ENCODE assay signal across 30 cellular contexts in genomic region chr1:211897011-211897410, GRCh38.
DNase-seq lines count a peak whose midpoint lies in the region; ATAC-seq, FAIRE-seq and TF ChIP-seq lines count a peak whose summit lies in the region.
"Had no signal": no experiment of that assay in that cellular context is flagged by ENCODE, and none has a peak within 500 bp of the region (broad histone marks: within the 10 kb centered on the region; RNA-seq: fewer than 3 reads in every experiment).

No MANE protein-coding gene starts in this region.

- H3K27me3 Mint-ChIP-seq in MCF 10A (ENCODE audit: insufficient read depth, unreplicated experiment): no peaks in the 10 kb centered on the region
- H3K27me3 Mint-ChIP-seq: stimulated activated naive CD8-positive, alpha-beta T cell treated with anti-CD3 and anti-CD28 coated beads, Interleukin-15, amount 100 ng/mL, for 72 hours had no signal

- H3K9ac ChIP-seq in PC-3 (ENCODE audit: low read length): peak overlapping the region; percentile 6; the same call in 1 of the 2 replicates
- H3K9ac ChIP-seq in HepG2 (ENCODE audit: insufficient read depth, low read depth, low read length): no peak overlapping the region

- in situ Hi-C loops in HepG2 (cut with HindIII; ENCODE audit: extremely low pct_ligation_motif_present, low pct_unique_long_range_greater_than_20kb): no loop called here

- H3K9me3 Mint-ChIP-seq in MCF 10A (ENCODE audit: unreplicated experiment): no peaks in the 10 kb centered on the region
- H3K9me3 Mint-ChIP-seq: activated CD4-positive, alpha-beta T cell treated with anti-CD3 and anti-CD28 coated beads, Interleukin-2, amount 10 ng/mL, durations not matched to agents 24 days and 14 days; CD8-positive, alpha-beta T cell; stimulated activated naive CD8-positive, alpha-beta T cell treated with anti-CD3 and anti-CD28 coated beads, Interleukin-15, amount 100 ng/mL, for 72 hours had no signal

- FAIRE-seq in HepG2 (lab: Jason Lieb, UNC): peak; percentile 66
- FAIRE-seq: astrocyte, GM19239 had no signal

- peak overlapping the region; percentile 12; the same call in 1 of the 2 replicates for H3K4me3 ChIP-seq in PC-3 (ENCODE audit: low read length)
- H3K4me3 ChIP-seq in HepG2 (replicated peaks in 1 of 3; ENCODE audit: insufficient read depth in 1 of 3, low read depth in 2 of 3, low read length in 3 of 3): no peak overlapping the region
- H3K4me3 ChIP-seq: esophagus muscularis mucosa, gastroesophageal sphincter, HAP-1, tibial artery had no signal

- POLR2A ChIA-PET in PC-3 (lab: Charles Lee; ENCODE audit: unreplicated experiment): no interaction called here
- POLR2A ChIA-PET in HepG2 (lab: Yijun Ruan, JAX): no interaction called here
- POLR2A ChIA-PET in MCF 10A (lab: Yijun Ruan, JAX): interaction anchor here (0.8 kb wide), 1 partner anchor 19 kb away, joined by 3 read pairs; no protein-coding TSS in a partner anchor

- no peaks in the 10 kb centered on the region for H3K36me3 Mint-ChIP-seq in MCF 10A (ENCODE audit: insufficient read depth, unreplicated experiment)
- H3K36me3 Mint-ChIP-seq: CD8-positive, alpha-beta T cell had no signal

- TF ChIP-seq RAD21 in HepG2 (CRISPR knock-in tag; IDR thresholded peaks at IDR 0.05): no peak

- peak; percentile 95 for ATAC-seq in PC-3
- ATAC-seq in HepG2: peak; percentile 16; the same call in 1 of the 3 replicates
- no peak for ATAC-seq in sciatic nerve
- ATAC-seq: CD8-positive, alpha-beta T cell; gastroesophageal sphincter; left lobe of liver; stimulated activated naive CD8-positive, alpha-beta T cell treated with anti-CD3 and anti-CD28 coated beads, Interleukin-15, amount 100 ng/mL, for 72 hours had no signal

- H3K4me2 ChIP-seq in PC-3 (ENCODE audit: low read length): peak overlapping the region; percentile 53
- H3K4me2 ChIP-seq in HepG2 (ENCODE audit: low read depth, low read length): peak overlapping the region; percentile 43

- no peaks in the 10 kb centered on the region for H3K9me2 ChIP-seq in PC-3 (replicated peaks; ENCODE audit: low read length)

- TF ChIP-seq CTCF in PC-3 (conservative IDR thresholded peaks at IDR 0.05; ENCODE audit: low read depth, low read length) (no peak), HepG2 (CRISPR knock-in tag; IDR thresholded peaks at IDR 0.05) (no peak), MCF 10A (IDR thresholded peaks at IDR 0.05; ENCODE audit: unreplicated experiment) (no peak)

- H3K27ac ChIP-seq in PC-3 (ENCODE audit: low read length) (peak overlapping the region; percentile 49), HepG2 (ENCODE audit: extremely low read length, insufficient read depth, low read length) (no peak overlapping the region)
- H3K27ac ChIP-seq: esophagus muscularis mucosa, gastroesophageal sphincter, tibial artery had no signal

- CTCF ChIA-PET in PC-3 (lab: Charles Lee) (no interaction called here), HepG2 (lab: Yijun Ruan, JAX; ENCODE audit: low intra/inter-chr PET ratio, low total read pairs) (no interaction called here), MCF 10A (lab: Yijun Ruan, JAX) (interaction anchor here (0.6 to 0.9 kb wide), 2 partner anchors 8 to 11 kb away, joined by 3 read pairs; no protein-coding TSS in a partner anchor)

- DNase-seq in COR-L47 (lab: John Stamatoyannopoulos, UW) (peak; percentile 23), NCI-H1048 (lab: John Stamatoyannopoulos, UW) (peak; percentile 84), PC-3 (peak; percentile 88), HepG2 (ENCODE audit: low spot score) (no peak), NCI-H1092 (lab: John Stamatoyannopoulos, UW) (no peak), sciatic nerve (ENCODE audit: low spot score) (no peak), SW480 (ENCODE audit: low spot score) (no peak), MCF 10A (ENCODE audit: unreplicated experiment) (no peak)
- DNase-seq: activated CD4-positive, alpha-beta T cell treated with anti-CD3 and anti-CD28 coated beads, Interleukin-2, amount 10 ng/mL, durations not matched to agents 24 days and 14 days; activated gamma-delta T cell treated with Interleukin-2 at 50 U/mL for 16 hours; activated T-cell treated with anti-CD3 and anti-CD28 coated beads, Interleukin-2, amount 50 U/mL, for 1 hour; CD8-positive, alpha-beta T cell; central memory CD4-positive, alpha-beta T cell; dermis blood vessel endothelial cell; hippocampal formation; KBM-7; mesenchymal stem cell; NCI-H187 treated with DMSO at 0.1 percent for 48 hours; NCI-H2227 treated with DMSO at 0.1 percent for 48 hours; NCI-H82; Right ventricle myocardium superior; stimulated activated naive CD8-positive, alpha-beta T cell treated with anti-CD3 and anti-CD28 coated beads, Interleukin-15, amount 100 ng/mL, for 72 hours; T1000; tibial artery had no signal

- H3K9me3 ChIP-seq in PC-3 (ENCODE audit: low read length) (peaks cover 3% of the 10 kb centered on the region), HepG2 (ENCODE audit: low read length) (peaks cover 8% of the 10 kb centered on the region; the same call in 1 of the 2 replicates)
- H3K9me3 ChIP-seq: esophagus muscularis mucosa, gastroesophageal sphincter, HAP-1, tibial artery had no signal

- no peaks in the 10 kb centered on the region for H3K36me3 ChIP-seq in PC-3 (ENCODE audit: low read depth, low read length)
- no peaks in the 10 kb centered on the region for H3K36me3 ChIP-seq in HepG2 (replicated peaks in 1 of 2; ENCODE audit: control insufficient read depth in 1 of 2, insufficient read depth in 2 of 2, low read length in 2 of 2)
- H3K36me3 ChIP-seq: esophagus muscularis mucosa, gastroesophageal sphincter, HAP-1, tibial artery had no signal

- H3K79me2 ChIP-seq in PC-3 (ENCODE audit: low read length) (no peaks in the 10 kb centered on the region), HepG2 (ENCODE audit: insufficient read depth, low read length) (no peaks in the 10 kb centered on the region)

- H3K4me1 ChIP-seq in PC-3 (ENCODE audit: insufficient read depth, low read length): peaks cover 15% of the 10 kb centered on the region
- peaks cover 58% of the 10 kb centered on the region for H3K4me1 ChIP-seq in HepG2 (ENCODE audit: insufficient read depth, low read length)
- H3K4me1 ChIP-seq: esophagus muscularis mucosa, gastroesophageal sphincter, HAP-1, tibial artery had no signal

- H3K27ac Mint-ChIP-seq in MCF 10A (ENCODE audit: low read depth, unreplicated experiment): no peak overlapping the region
- H3K27ac Mint-ChIP-seq: activated CD4-positive, alpha-beta T cell treated with anti-CD3 and anti-CD28 coated beads, Interleukin-2, amount 10 ng/mL, durations not matched to agents 24 days and 14 days; CD8-positive, alpha-beta T cell; stimulated activated naive CD8-positive, alpha-beta T cell treated with anti-CD3 and anti-CD28 coated beads, Interleukin-15, amount 100 ng/mL, for 72 hours had no signal

- no peaks in the 10 kb centered on the region for H3K4me1 Mint-ChIP-seq in MCF 10A (ENCODE audit: insufficient read depth, unreplicated experiment)
- H3K4me1 Mint-ChIP-seq: activated CD4-positive, alpha-beta T cell treated with anti-CD3 and anti-CD28 coated beads, Interleukin-2, amount 10 ng/mL, durations not matched to agents 24 days and 14 days; stimulated activated naive CD8-positive, alpha-beta T cell treated with anti-CD3 and anti-CD28 coated beads, Interleukin-15, amount 100 ng/mL, for 72 hours had no signal

- TF ChIP-seq EP300 in HepG2 (IDR thresholded peaks at IDR 0.05; ENCODE audit: low read depth in 2 of 2, low read length in 2 of 2) (no peak), HepG2 (CRISPR knock-in tag; IDR thresholded peaks at IDR 0.05; ENCODE audit: borderline replicate concordance) (no peak)

- TF ChIP-seq POLR2A in HepG2 (IDR thresholded peaks at IDR 0.05; ENCODE audit: insufficient read depth in 1 of 2, low read depth in 2 of 2, low read length in 2 of 2): no peak

- WGBS in HepG2 (ENCODE audit: low lambda C conversion rate): 0% methylated on average over 6 of the region's 7 CpGs

- H3K27me3 ChIP-seq in PC-3 (ENCODE audit: low read length) (peaks cover 12% of the 10 kb centered on the region; the same call in 1 of the 2 replicates), HepG2 (ENCODE audit: control insufficient read depth in 1 of 2, insufficient read depth in 2 of 2, low read length in 2 of 2) (no peaks in the 10 kb centered on the region)
- H3K27me3 ChIP-seq: esophagus muscularis mucosa, gastroesophageal sphincter, tibial artery had no signal

- BruUV-seq in PC-3 (replicated peaks; lab: Mats Ljungman, UMichigan): no TSS peak
- BruUV-seq in HepG2 (replicated peaks; lab: Mats Ljungman, UMichigan): no TSS peak
- BruUV-seq in MCF 10A (replicated peaks; lab: Mats Ljungman, UMichigan): no TSS peak

- H4K20me1 ChIP-seq in PC-3 (ENCODE audit: low read length) (no peaks in the 10 kb centered on the region), HepG2 (ENCODE audit: insufficient read depth, low read length) (no peaks in the 10 kb centered on the region)

- intact Hi-C loops in PC-3 (cut with micrococcal nuclease) (no loop called here), HepG2 (cut with micrococcal nuclease; ENCODE audit: unreplicated experiment) (no loop called here), sciatic nerve (cut with DNase I) (no loop called here), MCF 10A (cut with micrococcal nuclease) (no loop called here)

- H3F3A ChIP-seq in PC-3 (ENCODE audit: low read length, unreplicated experiment): no peaks in the 10 kb centered on the region

- H2AFZ ChIP-seq in PC-3 (ENCODE audit: low read length) (peak overlapping the region; percentile 36), HepG2 (ENCODE audit: low read length) (no peak overlapping the region)

- no peak overlapping the region for H3K4me3 Mint-ChIP-seq in MCF 10A (ENCODE audit: unreplicated experiment)
- H3K4me3 Mint-ChIP-seq: activated CD4-positive, alpha-beta T cell treated with anti-CD3 and anti-CD28 coated beads, Interleukin-2, amount 10 ng/mL, durations not matched to agents 24 days and 14 days; CD8-positive, alpha-beta T cell; stimulated activated naive CD8-positive, alpha-beta T cell treated with anti-CD3 and anti-CD28 coated beads, Interleukin-15, amount 100 ng/mL, for 72 hours had no signal

TF ChIP-seq in HepG2, 621 proteins besides CTCF, POLR2A, EP300 and RAD21 (continues in another document):
- 0 out of 2 replicates have a peak, but pooled peaks have one; percentile 24 for TF ChIP-seq HOXA5 (CRISPR knock-in tag; IDR thresholded peaks at IDR 0.05)
- no peak for TF ChIP-seq PHF20 (CRISPR knock-in tag; IDR thresholded peaks at IDR 0.05)
- 0 out of 2 replicates have a peak, but pooled peaks have one; percentile 36 for TF ChIP-seq SALL2 (CRISPR knock-in tag; IDR thresholded peaks at IDR 0.05)
- TF ChIP-seq ZNF644 (CRISPR knock-in tag; IDR thresholded peaks at IDR 0.05; ENCODE audit: low read depth): no peak; the same call in 1 of the 2 replicates
- 0 out of 2 replicates have a peak, but pooled peaks have one; percentile 27 for TF ChIP-seq BRD4 (CRISPR knock-in tag; IDR thresholded peaks at IDR 0.05)
- TF ChIP-seq LCORL (IDR thresholded peaks at IDR 0.05): no peak
- 0 out of 2 replicates have a peak, but pooled peaks have one; percentile 23 for TF ChIP-seq LCORL (CRISPR knock-in tag; IDR thresholded peaks at IDR 0.05)
- TF ChIP-seq CREB1 (IDR thresholded peaks at IDR 0.05): no peak
- TF ChIP-seq CREB1 (CRISPR knock-in tag; IDR thresholded peaks at IDR 0.05): 0 out of 2 replicates have a peak, but pooled peaks have one; percentile 23

Comparison
In these comparisons a context has a peak if more than half of its experiments do, and no peak if none do; other contexts are left out.
1. DNase-seq: peak in COR-L47 (single experiment), NCI-H1048 (single experiment) and PC-3 (single experiment); none in HepG2 (single experiment), NCI-H1092 (single experiment), sciatic nerve (single experiment), SW480 (single experiment) and MCF 10A (single experiment).